Comparison of ENCODE assay signal across 1 cellular context in genomic region chr16:85400305-85401205, GRCh38.
TF ChIP-seq lines count a peak whose summit lies in the region.

No MANE protein-coding gene starts in this region.

TF ChIP-seq in K562, 482 proteins besides CTCF, POLR2A, EP300 and RAD21 (continued from another document and continues in another):
- 0 out of 2 replicates have a peak, but pooled peaks have one; percentile 34 for TF ChIP-seq DNMT1 (IDR thresholded peaks at IDR 0.05)
- TF ChIP-seq, protein P1, sequence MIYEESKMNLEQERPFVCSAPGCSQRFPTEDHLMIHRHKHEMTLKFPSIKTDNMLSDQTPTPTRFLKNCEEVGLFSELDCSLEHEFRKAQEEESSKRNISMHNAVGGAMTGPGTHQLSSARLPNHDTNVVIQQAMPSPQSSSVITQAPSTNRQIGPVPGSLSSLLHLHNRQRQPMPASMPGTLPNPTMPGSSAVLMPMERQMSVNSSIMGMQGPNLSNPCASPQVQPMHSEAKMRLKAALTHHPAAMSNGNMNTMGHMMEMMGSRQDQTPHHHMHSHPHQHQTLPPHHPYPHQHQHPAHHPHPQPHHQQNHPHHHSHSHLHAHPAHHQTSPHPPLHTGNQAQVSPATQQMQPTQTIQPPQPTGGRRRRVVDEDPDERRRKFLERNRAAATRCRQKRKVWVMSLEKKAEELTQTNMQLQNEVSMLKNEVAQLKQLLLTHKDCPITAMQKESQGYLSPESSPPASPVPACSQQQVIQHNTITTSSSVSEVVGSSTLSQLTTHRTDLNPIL (CRISPR knock-in tag; IDR thresholded peaks at IDR 0.05): no peak
- TF ChIP-seq ZNF436 (CRISPR knock-in tag; IDR thresholded peaks at IDR 0.05): no peak
- 0 out of 2 replicates have a peak, but pooled peaks have one; percentile 52 for TF ChIP-seq NFRKB (IDR thresholded peaks at IDR 0.05; ENCODE audit: low read depth)
- peak; percentile 55; the same call in 1 of the 2 replicates for TF ChIP-seq MYBL2 (IDR thresholded peaks at IDR 0.05; ENCODE audit: low read depth)
- no peak for TF ChIP-seq MYBL2 (CRISPR knock-in tag; IDR thresholded peaks at IDR 0.05; ENCODE audit: borderline replicate concordance)
- TF ChIP-seq VEZF1 (CRISPR knock-in tag; IDR thresholded peaks at IDR 0.05): 0 out of 2 replicates have a peak, but pooled peaks have one; percentile 1
- 0 out of 2 replicates have a peak, but pooled peaks have one; percentile 11 for TF ChIP-seq SMARCA4 (IDR thresholded peaks at IDR 0.05)
- no peak for TF ChIP-seq MCM5 (IDR thresholded peaks at IDR 0.05; ENCODE audit: low read depth)
- TF ChIP-seq SAP30 (IDR thresholded peaks at IDR 0.05; ENCODE audit: borderline replicate concordance, insufficient read depth, low read depth, low read length, poor library complexity, severe bottlenecking): no peak
- TF ChIP-seq CBFA2T3 (IDR thresholded peaks at IDR 0.05): no peak; the same call in 1 of the 2 replicates
- TF ChIP-seq, protein P2, sequence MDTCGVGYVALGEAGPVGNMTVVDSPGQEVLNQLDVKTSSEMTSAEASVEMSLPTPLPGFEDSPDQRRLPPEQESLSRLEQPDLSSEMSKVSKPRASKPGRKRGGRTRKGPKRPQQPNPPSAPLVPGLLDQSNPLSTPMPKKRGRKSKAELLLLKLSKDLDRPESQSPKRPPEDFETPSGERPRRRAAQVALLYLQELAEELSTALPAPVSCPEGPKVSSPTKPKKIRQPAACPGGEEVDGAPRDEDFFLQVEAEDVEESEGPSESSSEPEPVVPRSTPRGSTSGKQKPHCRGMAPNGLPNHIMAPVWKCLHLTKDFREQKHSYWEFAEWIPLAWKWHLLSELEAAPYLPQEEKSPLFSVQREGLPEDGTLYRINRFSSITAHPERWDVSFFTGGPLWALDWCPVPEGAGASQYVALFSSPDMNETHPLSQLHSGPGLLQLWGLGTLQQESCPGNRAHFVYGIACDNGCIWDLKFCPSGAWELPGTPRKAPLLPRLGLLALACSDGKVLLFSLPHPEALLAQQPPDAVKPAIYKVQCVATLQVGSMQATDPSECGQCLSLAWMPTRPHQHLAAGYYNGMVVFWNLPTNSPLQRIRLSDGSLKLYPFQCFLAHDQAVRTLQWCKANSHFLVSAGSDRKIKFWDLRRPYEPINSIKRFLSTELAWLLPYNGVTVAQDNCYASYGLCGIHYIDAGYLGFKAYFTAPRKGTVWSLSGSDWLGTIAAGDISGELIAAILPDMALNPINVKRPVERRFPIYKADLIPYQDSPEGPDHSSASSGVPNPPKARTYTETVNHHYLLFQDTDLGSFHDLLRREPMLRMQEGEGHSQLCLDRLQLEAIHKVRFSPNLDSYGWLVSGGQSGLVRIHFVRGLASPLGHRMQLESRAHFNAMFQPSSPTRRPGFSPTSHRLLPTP (IDR thresholded peaks at IDR 0.05; ENCODE audit: borderline replicate concordance, extremely low read depth, insufficient read length): no peak
- TF ChIP-seq CBX3 (IDR thresholded peaks at IDR 0.05; ENCODE audit: borderline replicate concordance in 1 of 2, low read length in 2 of 2): peak in 1 of 2 experiments; percentile 39; a peak in 2 of 3 replicates
- 0 out of 4 replicates have a peak, but pooled peaks of 1 of the 2 experiments have one; percentile 20 for TF ChIP-seq TEAD1 (CRISPR knock-in tag; IDR thresholded peaks at IDR 0.05)
- TF ChIP-seq HLTF (IDR thresholded peaks at IDR 0.05): peak; percentile 49; the same call in 1 of the 2 replicates
- TF ChIP-seq GATAD2B (IDR thresholded peaks at IDR 0.05; ENCODE audit: borderline replicate concordance): no peak
- TF ChIP-seq, protein P3, sequence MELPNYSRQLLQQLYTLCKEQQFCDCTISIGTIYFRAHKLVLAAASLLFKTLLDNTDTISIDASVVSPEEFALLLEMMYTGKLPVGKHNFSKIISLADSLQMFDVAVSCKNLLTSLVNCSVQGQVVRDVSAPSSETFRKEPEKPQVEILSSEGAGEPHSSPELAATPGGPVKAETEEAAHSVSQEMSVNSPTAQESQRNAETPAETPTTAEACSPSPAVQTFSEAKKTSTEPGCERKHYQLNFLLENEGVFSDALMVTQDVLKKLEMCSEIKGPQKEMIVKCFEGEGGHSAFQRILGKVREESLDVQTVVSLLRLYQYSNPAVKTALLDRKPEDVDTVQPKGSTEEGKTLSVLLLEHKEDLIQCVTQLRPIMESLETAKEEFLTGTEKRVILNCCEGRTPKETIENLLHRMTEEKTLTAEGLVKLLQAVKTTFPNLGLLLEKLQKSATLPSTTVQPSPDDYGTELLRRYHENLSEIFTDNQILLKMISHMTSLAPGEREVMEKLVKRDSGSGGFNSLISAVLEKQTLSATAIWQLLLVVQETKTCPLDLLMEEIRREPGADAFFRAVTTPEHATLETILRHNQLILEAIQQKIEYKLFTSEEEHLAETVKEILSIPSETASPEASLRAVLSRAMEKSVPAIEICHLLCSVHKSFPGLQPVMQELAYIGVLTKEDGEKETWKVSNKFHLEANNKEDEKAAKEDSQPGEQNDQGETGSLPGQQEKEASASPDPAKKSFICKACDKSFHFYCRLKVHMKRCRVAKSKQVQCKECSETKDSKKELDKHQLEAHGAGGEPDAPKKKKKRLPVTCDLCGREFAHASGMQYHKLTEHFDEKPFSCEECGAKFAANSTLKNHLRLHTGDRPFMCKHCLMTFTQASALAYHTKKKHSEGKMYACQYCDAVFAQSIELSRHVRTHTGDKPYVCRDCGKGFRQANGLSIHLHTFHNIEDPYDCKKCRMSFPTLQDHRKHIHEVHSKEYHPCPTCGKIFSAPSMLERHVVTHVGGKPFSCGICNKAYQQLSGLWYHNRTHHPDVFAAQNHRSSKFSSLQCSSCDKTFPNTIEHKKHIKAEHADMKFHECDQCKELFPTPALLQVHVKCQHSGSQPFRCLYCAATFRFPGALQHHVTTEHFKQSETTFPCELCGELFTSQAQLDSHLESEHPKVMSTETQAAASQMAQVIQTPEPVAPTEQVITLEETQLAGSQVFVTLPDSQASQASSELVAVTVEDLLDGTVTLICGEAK (IDR thresholded peaks at IDR 0.05): no peak
- TF ChIP-seq, protein P3 (CRISPR knock-in tag; IDR thresholded peaks at IDR 0.05): no peak
- TF ChIP-seq, protein P4, sequence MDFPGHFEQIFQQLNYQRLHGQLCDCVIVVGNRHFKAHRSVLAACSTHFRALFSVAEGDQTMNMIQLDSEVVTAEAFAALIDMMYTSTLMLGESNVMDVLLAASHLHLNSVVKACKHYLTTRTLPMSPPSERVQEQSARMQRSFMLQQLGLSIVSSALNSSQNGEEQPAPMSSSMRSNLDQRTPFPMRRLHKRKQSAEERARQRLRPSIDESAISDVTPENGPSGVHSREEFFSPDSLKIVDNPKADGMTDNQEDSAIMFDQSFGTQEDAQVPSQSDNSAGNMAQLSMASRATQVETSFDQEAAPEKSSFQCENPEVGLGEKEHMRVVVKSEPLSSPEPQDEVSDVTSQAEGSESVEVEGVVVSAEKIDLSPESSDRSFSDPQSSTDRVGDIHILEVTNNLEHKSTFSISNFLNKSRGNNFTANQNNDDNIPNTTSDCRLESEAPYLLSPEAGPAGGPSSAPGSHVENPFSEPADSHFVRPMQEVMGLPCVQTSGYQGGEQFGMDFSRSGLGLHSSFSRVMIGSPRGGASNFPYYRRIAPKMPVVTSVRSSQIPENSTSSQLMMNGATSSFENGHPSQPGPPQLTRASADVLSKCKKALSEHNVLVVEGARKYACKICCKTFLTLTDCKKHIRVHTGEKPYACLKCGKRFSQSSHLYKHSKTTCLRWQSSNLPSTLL (IDR thresholded peaks at IDR 0.05): 0 out of 2 replicates have a peak, but pooled peaks have one; percentile 31
- TF ChIP-seq PHB2 (IDR thresholded peaks at IDR 0.05; ENCODE audit: low read depth): 0 out of 2 replicates have a peak, but pooled peaks have one; percentile 24
- peak; percentile 31; the same call in 1 of the 2 replicates for TF ChIP-seq GATA2 (CRISPR knock-in tag; IDR thresholded peaks at IDR 0.05)
- TF ChIP-seq, protein P5, sequence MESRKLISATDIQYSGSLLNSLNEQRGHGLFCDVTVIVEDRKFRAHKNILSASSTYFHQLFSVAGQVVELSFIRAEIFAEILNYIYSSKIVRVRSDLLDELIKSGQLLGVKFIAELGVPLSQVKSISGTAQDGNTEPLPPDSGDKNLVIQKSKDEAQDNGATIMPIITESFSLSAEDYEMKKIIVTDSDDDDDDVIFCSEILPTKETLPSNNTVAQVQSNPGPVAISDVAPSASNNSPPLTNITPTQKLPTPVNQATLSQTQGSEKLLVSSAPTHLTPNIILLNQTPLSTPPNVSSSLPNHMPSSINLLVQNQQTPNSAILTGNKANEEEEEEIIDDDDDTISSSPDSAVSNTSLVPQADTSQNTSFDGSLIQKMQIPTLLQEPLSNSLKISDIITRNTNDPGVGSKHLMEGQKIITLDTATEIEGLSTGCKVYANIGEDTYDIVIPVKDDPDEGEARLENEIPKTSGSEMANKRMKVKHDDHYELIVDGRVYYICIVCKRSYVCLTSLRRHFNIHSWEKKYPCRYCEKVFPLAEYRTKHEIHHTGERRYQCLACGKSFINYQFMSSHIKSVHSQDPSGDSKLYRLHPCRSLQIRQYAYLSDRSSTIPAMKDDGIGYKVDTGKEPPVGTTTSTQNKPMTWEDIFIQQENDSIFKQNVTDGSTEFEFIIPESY (CRISPR knock-in tag; IDR thresholded peaks at IDR 0.05): peak; percentile 77; the same call in 1 of the 2 replicates
- TF ChIP-seq, protein P6, sequence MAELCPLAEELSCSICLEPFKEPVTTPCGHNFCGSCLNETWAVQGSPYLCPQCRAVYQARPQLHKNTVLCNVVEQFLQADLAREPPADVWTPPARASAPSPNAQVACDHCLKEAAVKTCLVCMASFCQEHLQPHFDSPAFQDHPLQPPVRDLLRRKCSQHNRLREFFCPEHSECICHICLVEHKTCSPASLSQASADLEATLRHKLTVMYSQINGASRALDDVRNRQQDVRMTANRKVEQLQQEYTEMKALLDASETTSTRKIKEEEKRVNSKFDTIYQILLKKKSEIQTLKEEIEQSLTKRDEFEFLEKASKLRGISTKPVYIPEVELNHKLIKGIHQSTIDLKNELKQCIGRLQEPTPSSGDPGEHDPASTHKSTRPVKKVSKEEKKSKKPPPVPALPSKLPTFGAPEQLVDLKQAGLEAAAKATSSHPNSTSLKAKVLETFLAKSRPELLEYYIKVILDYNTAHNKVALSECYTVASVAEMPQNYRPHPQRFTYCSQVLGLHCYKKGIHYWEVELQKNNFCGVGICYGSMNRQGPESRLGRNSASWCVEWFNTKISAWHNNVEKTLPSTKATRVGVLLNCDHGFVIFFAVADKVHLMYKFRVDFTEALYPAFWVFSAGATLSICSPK (IDR thresholded peaks at IDR 0.05; ENCODE audit: borderline replicate concordance): peak; percentile 36; the same call in 1 of the 2 replicates
- TF ChIP-seq ZBTB7A (IDR thresholded peaks at IDR 0.05; ENCODE audit: borderline replicate concordance, control insufficient read depth, low read depth, low read length): peak; percentile 82; the same call in 1 of the 2 replicates
- TF ChIP-seq USF1 (CRISPR knock-in tag; IDR thresholded peaks at IDR 0.05): no peak
- no peak for TF ChIP-seq ZNF75A (CRISPR knock-in tag; IDR thresholded peaks at IDR 0.05)
- peak; percentile 76 for TF ChIP-seq BCOR (IDR thresholded peaks at IDR 0.05)
- no peak for TF ChIP-seq CEBPG (CRISPR knock-in tag; IDR thresholded peaks at IDR 0.05)
- no peak for TF ChIP-seq CEBPG (tag; conservative IDR thresholded peaks at IDR 0.05 in 1 of 2, IDR thresholded peaks at IDR 0.05 in 1 of 2)
- TF ChIP-seq POLR3A (IDR thresholded peaks at IDR 0.05; ENCODE audit: borderline replicate concordance, extremely low read depth, insufficient read depth, insufficient read length): no peak
- peak; percentile 72 for TF ChIP-seq TRIM28 (IDR thresholded peaks at IDR 0.05)
- TF ChIP-seq TOE1 (IDR thresholded peaks at IDR 0.05; ENCODE audit: borderline replicate concordance): peak; percentile 36; the same call in 1 of the 2 replicates
- no peak for TF ChIP-seq TOE1 (CRISPR knock-in tag; IDR thresholded peaks at IDR 0.05; ENCODE audit: borderline replicate concordance, low read depth)
